1 cellular context compared by ENCODE assay signal in the genomic region with DNA sequence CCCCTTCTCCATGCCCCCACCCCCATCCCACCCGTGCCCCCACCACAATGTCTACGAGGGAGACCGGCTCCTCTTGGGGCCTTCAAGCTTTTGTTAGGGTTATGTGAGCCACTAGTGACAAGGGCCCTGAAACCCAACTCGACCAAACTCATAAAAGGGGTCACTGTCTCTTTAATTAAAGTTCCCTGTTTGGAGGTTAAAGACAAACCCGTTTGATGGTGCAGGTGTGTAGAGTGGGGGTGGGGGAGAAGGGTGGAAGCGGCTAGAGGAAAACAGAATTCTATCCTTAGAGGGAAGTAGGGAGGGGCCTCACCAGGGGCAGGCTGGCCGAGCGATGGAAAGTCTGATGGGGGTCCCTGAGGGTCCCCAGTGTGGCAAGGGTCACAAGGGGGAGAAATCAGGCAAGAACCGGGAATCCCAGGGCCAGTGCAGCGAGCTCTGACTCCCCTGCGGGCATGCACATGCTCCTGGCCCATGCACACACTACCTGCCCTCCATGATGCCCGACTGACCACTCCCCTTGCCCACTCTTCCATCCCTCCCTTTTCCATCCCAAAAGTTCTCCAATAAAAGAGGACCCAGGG.
TF ChIP-seq lines count a peak whose summit lies in the region.

No MANE protein-coding gene starts in this region.

TF ChIP-seq in HepG2, 621 proteins besides CTCF, POLR2A, EP300 and RAD21:
- TF ChIP-seq NCOA2 (CRISPR knock-in tag; IDR thresholded peaks at IDR 0.05) = 0 out of 2 replicates have a peak, but pooled peaks have one; percentile 12
- TF ChIP-seq, protein P1, sequence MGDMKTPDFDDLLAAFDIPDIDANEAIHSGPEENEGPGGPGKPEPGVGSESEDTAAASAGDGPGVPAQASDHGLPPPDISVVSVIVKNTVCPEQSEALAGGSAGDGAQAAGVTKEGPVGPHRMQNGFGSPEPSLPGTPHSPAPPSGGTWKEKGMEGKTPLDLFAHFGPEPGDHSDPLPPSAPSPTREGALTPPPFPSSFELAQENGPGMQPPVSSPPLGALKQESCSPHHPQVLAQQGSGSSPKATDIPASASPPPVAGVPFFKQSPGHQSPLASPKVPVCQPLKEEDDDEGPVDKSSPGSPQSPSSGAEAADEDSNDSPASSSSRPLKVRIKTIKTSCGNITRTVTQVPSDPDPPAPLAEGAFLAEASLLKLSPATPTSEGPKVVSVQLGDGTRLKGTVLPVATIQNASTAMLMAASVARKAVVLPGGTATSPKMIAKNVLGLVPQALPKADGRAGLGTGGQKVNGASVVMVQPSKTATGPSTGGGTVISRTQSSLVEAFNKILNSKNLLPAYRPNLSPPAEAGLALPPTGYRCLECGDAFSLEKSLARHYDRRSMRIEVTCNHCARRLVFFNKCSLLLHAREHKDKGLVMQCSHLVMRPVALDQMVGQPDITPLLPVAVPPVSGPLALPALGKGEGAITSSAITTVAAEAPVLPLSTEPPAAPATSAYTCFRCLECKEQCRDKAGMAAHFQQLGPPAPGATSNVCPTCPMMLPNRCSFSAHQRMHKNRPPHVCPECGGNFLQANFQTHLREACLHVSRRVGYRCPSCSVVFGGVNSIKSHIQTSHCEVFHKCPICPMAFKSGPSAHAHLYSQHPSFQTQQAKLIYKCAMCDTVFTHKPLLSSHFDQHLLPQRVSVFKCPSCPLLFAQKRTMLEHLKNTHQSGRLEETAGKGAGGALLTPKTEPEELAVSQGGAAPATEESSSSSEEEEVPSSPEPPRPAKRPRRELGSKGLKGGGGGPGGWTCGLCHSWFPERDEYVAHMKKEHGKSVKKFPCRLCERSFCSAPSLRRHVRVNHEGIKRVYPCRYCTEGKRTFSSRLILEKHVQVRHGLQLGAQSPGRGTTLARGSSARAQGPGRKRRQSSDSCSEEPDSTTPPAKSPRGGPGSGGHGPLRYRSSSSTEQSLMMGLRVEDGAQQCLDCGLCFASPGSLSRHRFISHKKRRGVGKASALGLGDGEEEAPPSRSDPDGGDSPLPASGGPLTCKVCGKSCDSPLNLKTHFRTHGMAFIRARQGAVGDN (CRISPR knock-in tag; IDR thresholded peaks at IDR 0.05) = peak; percentile 64
- TF ChIP-seq ZBTB7B (CRISPR knock-in tag; IDR thresholded peaks at IDR 0.05) = peak; percentile 54
- 0 out of 2 replicates have a peak, but pooled peaks have one; percentile 27 for TF ChIP-seq ZNF710 (CRISPR knock-in tag; IDR thresholded peaks at IDR 0.05; ENCODE audit: borderline replicate concordance)
- TF ChIP-seq ZBTB40 (IDR thresholded peaks at IDR 0.05) = no peak
- 0 out of 2 replicates have a peak, but pooled peaks have one; percentile 40 for TF ChIP-seq ZBTB40 (CRISPR knock-in tag; IDR thresholded peaks at IDR 0.05)
- 0 out of 2 replicates have a peak, but pooled peaks have one; percentile 3 for TF ChIP-seq EHMT2 (IDR thresholded peaks at IDR 0.05; ENCODE audit: borderline replicate concordance, low read depth, low read length)
- TF ChIP-seq HNRNPL (IDR thresholded peaks at IDR 0.05; ENCODE audit: low read depth, low read length) = 0 out of 2 replicates have a peak, but pooled peaks have one; percentile 32
- TF ChIP-seq ELK4 (CRISPR knock-in tag; IDR thresholded peaks at IDR 0.05; ENCODE audit: borderline replicate concordance) = no peak
- TF ChIP-seq, protein P2, sequence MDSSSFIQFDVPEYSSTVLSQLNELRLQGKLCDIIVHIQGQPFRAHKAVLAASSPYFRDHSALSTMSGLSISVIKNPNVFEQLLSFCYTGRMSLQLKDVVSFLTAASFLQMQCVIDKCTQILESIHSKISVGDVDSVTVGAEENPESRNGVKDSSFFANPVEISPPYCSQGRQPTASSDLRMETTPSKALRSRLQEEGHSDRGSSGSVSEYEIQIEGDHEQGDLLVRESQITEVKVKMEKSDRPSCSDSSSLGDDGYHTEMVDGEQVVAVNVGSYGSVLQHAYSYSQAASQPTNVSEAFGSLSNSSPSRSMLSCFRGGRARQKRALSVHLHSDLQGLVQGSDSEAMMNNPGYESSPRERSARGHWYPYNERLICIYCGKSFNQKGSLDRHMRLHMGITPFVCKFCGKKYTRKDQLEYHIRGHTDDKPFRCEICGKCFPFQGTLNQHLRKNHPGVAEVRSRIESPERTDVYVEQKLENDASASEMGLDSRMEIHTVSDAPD (CRISPR knock-in tag; IDR thresholded peaks at IDR 0.05) = 0 out of 2 replicates have a peak, but pooled peaks have one; percentile 18
- no peak for TF ChIP-seq KLF9 (CRISPR knock-in tag; IDR thresholded peaks at IDR 0.05; ENCODE audit: low read depth)
- peak; percentile 11; the same call in 1 of the 2 replicates for TF ChIP-seq ZNF891 (CRISPR knock-in tag; IDR thresholded peaks at IDR 0.05)
- TF ChIP-seq ZNF772 (CRISPR knock-in tag; IDR thresholded peaks at IDR 0.05) = 0 out of 2 replicates have a peak, but pooled peaks have one; percentile 46
- TF ChIP-seq ZBTB7A (CRISPR knock-in tag; IDR thresholded peaks at IDR 0.05) = 0 out of 2 replicates have a peak, but pooled peaks have one; percentile 26
- peak; percentile 95 for TF ChIP-seq ZFP91 (CRISPR knock-in tag; IDR thresholded peaks at IDR 0.05; ENCODE audit: borderline replicate concordance)
- TF ChIP-seq KDM5B (CRISPR knock-in tag; IDR thresholded peaks at IDR 0.05; ENCODE audit: borderline replicate concordance) = 0 out of 2 replicates have a peak, but pooled peaks have one; percentile 26
- no peak for TF ChIP-seq BRCA1 (CRISPR knock-in tag; IDR thresholded peaks at IDR 0.05)
- no peak for TF ChIP-seq SYNCRIP (IDR thresholded peaks at IDR 0.05; ENCODE audit: insufficient read depth, low read depth, low read length)
- 0 out of 2 replicates have a peak, but pooled peaks have one; percentile 29 for TF ChIP-seq RBFOX2 (IDR thresholded peaks at IDR 0.05; ENCODE audit: low read depth, low read length)
